In the genomic region with DNA sequence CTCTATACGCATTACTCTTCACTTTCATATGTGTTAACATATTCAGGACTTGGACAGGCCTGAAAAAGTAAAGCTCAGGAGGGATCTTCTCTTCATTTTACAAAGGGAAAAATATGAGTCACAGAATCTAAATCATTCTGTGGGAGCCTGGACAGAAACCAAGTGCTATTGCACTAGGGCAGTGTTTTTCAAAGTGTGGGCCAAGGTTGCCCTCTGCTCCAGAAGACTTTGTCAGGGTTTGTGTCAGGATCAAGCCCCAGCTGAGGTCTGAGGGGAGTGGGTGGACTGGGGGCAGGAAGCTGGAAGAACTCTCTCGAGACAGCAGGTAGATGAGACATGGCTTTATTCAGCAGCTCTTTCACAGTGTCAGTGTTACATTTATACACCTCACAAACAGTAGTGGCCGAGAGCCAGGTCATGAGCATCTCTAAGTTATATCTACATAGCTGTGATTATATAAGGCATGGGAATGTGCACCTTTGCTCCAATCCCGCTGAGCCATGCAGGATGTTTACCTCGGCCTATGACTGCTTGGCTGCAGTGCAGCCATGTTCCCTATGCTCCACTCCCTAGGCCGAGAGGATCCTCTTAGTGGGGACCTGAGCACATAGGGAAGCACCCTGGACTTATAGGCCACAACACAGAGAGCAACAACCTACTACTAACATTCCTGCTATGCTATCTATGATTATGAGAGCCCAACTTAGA, we compare ENCODE assay signal across 20 cellular contexts.
DNase-seq lines count a peak whose midpoint lies in the region; ATAC-seq and TF ChIP-seq lines count a peak whose summit lies in the region.
"Had no signal": no experiment of that assay in that cellular context is flagged by ENCODE, and none has a peak within 500 bp of the region (broad histone marks: within the 10 kb centered on the region; RNA-seq: fewer than 3 reads in every experiment).

No MANE protein-coding gene starts in this region.

- TF ChIP-seq CTCF in choroid plexus epithelial cell (conservative IDR thresholded peaks at IDR 0.05; ENCODE audit: low read depth, low read length): no peak
- no peak for TF ChIP-seq CTCF in tibial artery (IDR thresholded peaks at IDR 0.05)

- peak overlapping the region; percentile 19 for H4K8ac ChIP-seq in mesenchymal stem cell (ENCODE audit: low read length)

- H3K9me3 Mint-ChIP-seq in effector memory CD8-positive, alpha-beta T cell: no peaks in the 10 kb centered on the region
- peaks cover 3% of the 10 kb centered on the region for H3K9me3 Mint-ChIP-seq in activated CD4-positive, alpha-beta memory T cell treated with anti-CD3 and anti-CD28 coated beads, Interleukin-2, amount 10 ng/mL, durations not matched to agents 7 days and 5 days
- H3K9me3 Mint-ChIP-seq: activated T-helper 17 cell treated with anti-CD3 and anti-CD28 coated beads, Interleukin-2, amount 50 U/mL, for 72 hours had no signal

- DNase-seq in M059J (ENCODE audit: low read depth) (peak; percentile 54), choroid plexus epithelial cell (ENCODE audit: low read depth) (peak; percentile 63), mesenchymal stem cell (peak; percentile 68), tibial artery (peak in 1 of 2 donors; percentile 53), T-helper 9 cell (no peak)
- no peak for DNase-seq in effector memory CD8-positive, alpha-beta T cell
- no peak for DNase-seq in activated CD4-positive, alpha-beta memory T cell treated with anti-CD3 and anti-CD28 coated beads, Interleukin-2, amount 10 ng/mL, durations not matched to agents 7 days and 5 days
- DNase-seq: activated CD8-positive, alpha-beta T cell treated with anti-CD3 and anti-CD28 coated beads, Interleukin-2, amount 10 ng/mL, durations not matched to agents 7 days and 5 days; CD4-positive, CD25-positive, alpha-beta regulatory T cell; DMS79; NCI-H1092 treated with DMSO at 0.1 percent for 48 hours; NCI-H2171 treated with DMSO at 0.1 percent for 48 hours had no signal

- H3K4me1 Mint-ChIP-seq in effector memory CD8-positive, alpha-beta T cell (ENCODE audit: low read depth in 2 of 2): no peaks in the 10 kb centered on the region
- H3K4me1 Mint-ChIP-seq in activated CD4-positive, alpha-beta memory T cell treated with anti-CD3 and anti-CD28 coated beads, Interleukin-2, amount 10 ng/mL, durations not matched to agents 7 days and 5 days: peaks cover 2% of the 10 kb centered on the region
- H3K4me1 Mint-ChIP-seq: activated T-helper 17 cell treated with anti-CD3 and anti-CD28 coated beads, Interleukin-2, amount 50 U/mL, for 72 hours; CD4-positive, CD25-positive, alpha-beta regulatory T cell had no signal

- no peak overlapping the region for H3K4me2 ChIP-seq in mesenchymal stem cell (ENCODE audit: low read length, poor library complexity, severe bottlenecking)

- H2BK15ac ChIP-seq in mesenchymal stem cell (ENCODE audit: low read depth, poor library complexity, severe bottlenecking): no peak overlapping the region

- H3K36me3 Mint-ChIP-seq in effector memory CD8-positive, alpha-beta T cell (ENCODE audit: insufficient read depth): no peaks in the 10 kb centered on the region
- H3K36me3 Mint-ChIP-seq in activated CD4-positive, alpha-beta memory T cell treated with anti-CD3 and anti-CD28 coated beads, Interleukin-2, amount 10 ng/mL, durations not matched to agents 7 days and 5 days (ENCODE audit: low read depth): no peaks in the 10 kb centered on the region
- H3K36me3 Mint-ChIP-seq: CD4-positive, CD25-positive, alpha-beta regulatory T cell had no signal

- H3K4me3 ChIP-seq in choroid plexus epithelial cell (ENCODE audit: low read depth, low read length) (no peak overlapping the region), mesenchymal stem cell (ENCODE audit: insufficient read depth in 1 of 2, low read depth in 1 of 2, low read length in 2 of 2) (no peak overlapping the region), tibial artery (no peak overlapping the region)
- H3K4me3 ChIP-seq: HAP-1, prostate gland, tibial nerve had no signal

- H3K4ac ChIP-seq in mesenchymal stem cell (ENCODE audit: low read depth in 1 of 2, low read length in 2 of 2): peak overlapping the region in 1 of 2 experiments; percentile 84

- H3K4me3 Mint-ChIP-seq in effector memory CD8-positive, alpha-beta T cell: no peak overlapping the region
- no peak overlapping the region for H3K4me3 Mint-ChIP-seq in activated CD4-positive, alpha-beta memory T cell treated with anti-CD3 and anti-CD28 coated beads, Interleukin-2, amount 10 ng/mL, durations not matched to agents 7 days and 5 days
- H3K4me3 Mint-ChIP-seq: activated CD8-positive, alpha-beta T cell treated with anti-CD3 and anti-CD28 coated beads, Interleukin-2, amount 10 ng/mL, durations not matched to agents 7 days and 5 days; activated T-helper 17 cell treated with anti-CD3 and anti-CD28 coated beads, Interleukin-2, amount 50 U/mL, for 72 hours; CD4-positive, CD25-positive, alpha-beta regulatory T cell; dendritic cell treated with granulocyte-macrophage colony-stimulating factor and Interleukin-4, amounts not matched to agents 40 ng/mL and 50 ng/mL, for 4 days had no signal

- H2BK120ac ChIP-seq in mesenchymal stem cell (ENCODE audit: low read depth, low read length): no peak overlapping the region

- H3K27me3 ChIP-seq in mesenchymal stem cell (ENCODE audit: control insufficient read depth in 1 of 2, insufficient read depth in 1 of 2, low read length in 2 of 2) (no peaks in the 10 kb centered on the region), tibial artery (no peaks in the 10 kb centered on the region)
- H3K27me3 ChIP-seq: tibial nerve had no signal

- H3K4me1 ChIP-seq in mesenchymal stem cell (ENCODE audit: control insufficient read depth, insufficient read depth, low read depth, low read length): peaks cover 5% of the 10 kb centered on the region
- H3K4me1 ChIP-seq in tibial artery: peaks cover 0 to 37% (median 18%) of the 10 kb centered on the region in 4 donors
- H3K4me1 ChIP-seq: HAP-1, prostate gland had no signal

- no peak overlapping the region for H2BK5ac ChIP-seq in mesenchymal stem cell (ENCODE audit: low read depth, low read length, poor library complexity, severe bottlenecking)

- H3K9ac ChIP-seq in mesenchymal stem cell (ENCODE audit: low read length): no peak overlapping the region

- H3K23ac ChIP-seq in mesenchymal stem cell (ENCODE audit: low read length in 2 of 2): peak overlapping the region in 1 of 2 experiments; percentile 70

- POLR2A ChIA-PET in activated CD4-positive, alpha-beta memory T cell treated with anti-CD3 and anti-CD28 coated beads, Interleukin-2, amount 10 ng/mL, durations not matched to agents 7 days and 5 days (lab: Charles Lee): no interaction called here

- intact Hi-C loops in tibial artery (cut with DNase I; ENCODE audit: low total_unique reads): no loop called here

- WGBS in mesenchymal stem cell: 86% methylated on average over 3 of the region's 6 CpGs

- H3K36me3 ChIP-seq in mesenchymal stem cell (ENCODE audit: control insufficient read depth in 1 of 2, insufficient read depth in 2 of 2, low read depth in 1 of 2, low read length in 2 of 2): no peaks in the 10 kb centered on the region
- no peaks in the 10 kb centered on the region for H3K36me3 ChIP-seq in tibial artery
- H3K36me3 ChIP-seq: HAP-1, prostate gland, tibial nerve had no signal

- no peak overlapping the region for H3K14ac ChIP-seq in mesenchymal stem cell (ENCODE audit: low read length in 2 of 2)

- H3K27me3 Mint-ChIP-seq in effector memory CD8-positive, alpha-beta T cell: peaks cover 0 to 12% of the 10 kb centered on the region in 2 donors
- no peaks in the 10 kb centered on the region for H3K27me3 Mint-ChIP-seq in activated CD4-positive, alpha-beta memory T cell treated with anti-CD3 and anti-CD28 coated beads, Interleukin-2, amount 10 ng/mL, durations not matched to agents 7 days and 5 days
- H3K27me3 Mint-ChIP-seq: activated T-helper 17 cell treated with anti-CD3 and anti-CD28 coated beads, Interleukin-2, amount 50 U/mL, for 72 hours had no signal

- peak overlapping the region in 1 of 2 experiments; percentile 91 for H2BK12ac ChIP-seq in mesenchymal stem cell (ENCODE audit: low read length in 2 of 2)

- no peak overlapping the region for H4K91ac ChIP-seq in mesenchymal stem cell (ENCODE audit: low read length)

- H3K79me1 ChIP-seq in mesenchymal stem cell (replicated peaks; ENCODE audit: low read length, poor library complexity, severe bottlenecking): no peaks in the 10 kb centered on the region

- no peak overlapping the region for H2AFZ ChIP-seq in mesenchymal stem cell (ENCODE audit: low read depth, low read length)

- CTCF ChIA-PET in activated CD4-positive, alpha-beta memory T cell treated with anti-CD3 and anti-CD28 coated beads, Interleukin-2, amount 10 ng/mL, durations not matched to agents 7 days and 5 days (lab: Charles Lee): no interaction called here

- peak overlapping the region in 1 of 2 experiments; percentile 83 for H3K18ac ChIP-seq in mesenchymal stem cell (ENCODE audit: low read depth in 1 of 2, low read length in 2 of 2)

- no peak overlapping the region for H3K27ac ChIP-seq in mesenchymal stem cell (ENCODE audit: low read length, poor library complexity, severe bottlenecking)
- peak overlapping the region; percentile 65 to 70 for H3K27ac ChIP-seq in tibial artery
- H3K27ac ChIP-seq: prostate gland, RWPE1, tibial nerve, VCaP had no signal

- ATAC-seq in GM19395 (IDR thresholded peaks at IDR 0.05; ENCODE audit: unreplicated experiment): no peak
- ATAC-seq in effector memory CD8-positive, alpha-beta T cell (replicated peaks): no peak
- ATAC-seq: activated CD8-positive, alpha-beta T cell treated with anti-CD3 and anti-CD28 coated beads, Interleukin-2, amount 10 ng/mL, durations not matched to agents 7 days and 5 days; activated T-helper 17 cell treated with anti-CD3 and anti-CD28 coated beads, Interleukin-2, amount 50 U/mL, for 72 hours had no signal

- H2AK5ac ChIP-seq in mesenchymal stem cell (ENCODE audit: low read length, severe bottlenecking): no peak overlapping the region

- H3K9me3 ChIP-seq in mesenchymal stem cell (ENCODE audit: control insufficient read depth, low read length) (no peaks in the 10 kb centered on the region), tibial artery (no peaks in the 10 kb centered on the region)
- H3K9me3 ChIP-seq: HAP-1, prostate gland, tibial nerve had no signal

- peak overlapping the region in 1 of 2 donors; percentile 42 for H3K27ac Mint-ChIP-seq in effector memory CD8-positive, alpha-beta T cell
- no peak overlapping the region for H3K27ac Mint-ChIP-seq in activated CD4-positive, alpha-beta memory T cell treated with anti-CD3 and anti-CD28 coated beads, Interleukin-2, amount 10 ng/mL, durations not matched to agents 7 days and 5 days
- H3K27ac Mint-ChIP-seq: activated CD8-positive, alpha-beta T cell treated with anti-CD3 and anti-CD28 coated beads, Interleukin-2, amount 10 ng/mL, durations not matched to agents 7 days and 5 days; activated T-helper 17 cell treated with anti-CD3 and anti-CD28 coated beads, Interleukin-2, amount 50 U/mL, for 72 hours; CD4-positive, CD25-positive, alpha-beta regulatory T cell; dendritic cell treated with granulocyte-macrophage colony-stimulating factor and Interleukin-4, amounts not matched to agents 40 ng/mL and 50 ng/mL, for 4 days had no signal

Comparison
In these comparisons a context has a peak if more than half of its experiments do, and no peak if none do; other contexts are left out.
1. DNase-seq: peak in M059J (single experiment), choroid plexus epithelial cell (single experiment) and mesenchymal stem cell (single experiment); none in T-helper 9 cell (single experiment), effector memory CD8-positive, alpha-beta T cell (0 of 3) and activated CD4-positive, alpha-beta memory T cell treated with anti-CD3 and anti-CD28 coated beads, Interleukin-2, amount 10 ng/mL, durations not matched to agents 7 days and 5 days (single experiment).